2 cellular contexts compared by ENCODE assay signal in genomic region chr5:44001675-44002380, GRCh38.
TF ChIP-seq lines count a peak whose summit lies in the region.

No MANE protein-coding gene starts in this region.

TF ChIP-seq in A549, 52 proteins besides CTCF, POLR2A, EP300 and RAD21 (continued from another document):
- TF ChIP-seq ATOH8 (CRISPR knock-in tag; IDR thresholded peaks at IDR 0.05; ENCODE audit: low read depth) (no peak), NR3C1 (IDR thresholded peaks at IDR 0.05) (no peak), TFCP2L1 (CRISPR knock-in tag; IDR thresholded peaks at IDR 0.05) (no peak), ZC3H11A (IDR thresholded peaks at IDR 0.05) (no peak)

TF ChIP-seq in IMR-90, 13 proteins besides CTCF, POLR2A, EP300 and RAD21 (continued from another document):
- no peak for TF ChIP-seq CEBPB (IDR thresholded peaks at IDR 0.05; ENCODE audit: low read depth, low read length)
- no peak for TF ChIP-seq ELK1 (IDR thresholded peaks at IDR 0.05; ENCODE audit: borderline replicate concordance, low read depth, low read length)
- no peak for TF ChIP-seq BHLHE40 (IDR thresholded peaks at IDR 0.05; ENCODE audit: low read depth, low read length)
- no peak for TF ChIP-seq FOS (IDR thresholded peaks at IDR 0.05; ENCODE audit: low read depth, low read length)
- TF ChIP-seq NFE2L2 (IDR thresholded peaks at IDR 0.05; ENCODE audit: low read depth, low read length) = no peak
- no peak for TF ChIP-seq CHD1 (IDR thresholded peaks at IDR 0.05; ENCODE audit: low read depth, low read length)
- no peak for TF ChIP-seq MAFK (IDR thresholded peaks at IDR 0.05; ENCODE audit: low read depth, low read length)
- TF ChIP-seq RFX5 (IDR thresholded peaks at IDR 0.05; ENCODE audit: low read depth, low read length) = no peak
- no peak for TF ChIP-seq SMC3 (IDR thresholded peaks at IDR 0.05; ENCODE audit: low read depth, low read length)
